Comparison of ENCODE assay signal across 1 cellular context in the genomic region with DNA sequence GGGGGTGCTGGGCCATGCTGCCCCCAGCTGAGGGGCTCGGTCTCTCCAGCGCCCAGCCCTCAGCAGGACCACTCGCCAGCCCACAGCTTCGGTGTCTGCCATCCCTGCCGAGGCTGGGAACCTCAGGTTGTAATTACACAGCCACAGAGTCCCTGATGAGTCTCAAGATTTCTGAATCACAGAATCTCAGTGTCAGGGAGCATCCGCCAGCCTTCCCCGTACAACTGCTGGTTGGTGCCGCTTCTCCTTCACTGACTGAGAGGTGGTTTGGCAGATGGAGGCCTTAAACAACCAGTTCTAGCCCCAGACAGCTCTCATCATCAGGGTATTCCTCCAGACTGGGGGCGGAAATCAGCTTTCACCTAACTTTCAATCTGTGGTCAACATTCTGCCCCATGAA.
TF ChIP-seq lines count a peak whose summit lies in the region.

No MANE protein-coding gene starts in this region.

TF ChIP-seq in WTC11, 78 proteins besides CTCF, POLR2A, EP300 and RAD21 (continued from another document):
- TF ChIP-seq, protein P1, sequence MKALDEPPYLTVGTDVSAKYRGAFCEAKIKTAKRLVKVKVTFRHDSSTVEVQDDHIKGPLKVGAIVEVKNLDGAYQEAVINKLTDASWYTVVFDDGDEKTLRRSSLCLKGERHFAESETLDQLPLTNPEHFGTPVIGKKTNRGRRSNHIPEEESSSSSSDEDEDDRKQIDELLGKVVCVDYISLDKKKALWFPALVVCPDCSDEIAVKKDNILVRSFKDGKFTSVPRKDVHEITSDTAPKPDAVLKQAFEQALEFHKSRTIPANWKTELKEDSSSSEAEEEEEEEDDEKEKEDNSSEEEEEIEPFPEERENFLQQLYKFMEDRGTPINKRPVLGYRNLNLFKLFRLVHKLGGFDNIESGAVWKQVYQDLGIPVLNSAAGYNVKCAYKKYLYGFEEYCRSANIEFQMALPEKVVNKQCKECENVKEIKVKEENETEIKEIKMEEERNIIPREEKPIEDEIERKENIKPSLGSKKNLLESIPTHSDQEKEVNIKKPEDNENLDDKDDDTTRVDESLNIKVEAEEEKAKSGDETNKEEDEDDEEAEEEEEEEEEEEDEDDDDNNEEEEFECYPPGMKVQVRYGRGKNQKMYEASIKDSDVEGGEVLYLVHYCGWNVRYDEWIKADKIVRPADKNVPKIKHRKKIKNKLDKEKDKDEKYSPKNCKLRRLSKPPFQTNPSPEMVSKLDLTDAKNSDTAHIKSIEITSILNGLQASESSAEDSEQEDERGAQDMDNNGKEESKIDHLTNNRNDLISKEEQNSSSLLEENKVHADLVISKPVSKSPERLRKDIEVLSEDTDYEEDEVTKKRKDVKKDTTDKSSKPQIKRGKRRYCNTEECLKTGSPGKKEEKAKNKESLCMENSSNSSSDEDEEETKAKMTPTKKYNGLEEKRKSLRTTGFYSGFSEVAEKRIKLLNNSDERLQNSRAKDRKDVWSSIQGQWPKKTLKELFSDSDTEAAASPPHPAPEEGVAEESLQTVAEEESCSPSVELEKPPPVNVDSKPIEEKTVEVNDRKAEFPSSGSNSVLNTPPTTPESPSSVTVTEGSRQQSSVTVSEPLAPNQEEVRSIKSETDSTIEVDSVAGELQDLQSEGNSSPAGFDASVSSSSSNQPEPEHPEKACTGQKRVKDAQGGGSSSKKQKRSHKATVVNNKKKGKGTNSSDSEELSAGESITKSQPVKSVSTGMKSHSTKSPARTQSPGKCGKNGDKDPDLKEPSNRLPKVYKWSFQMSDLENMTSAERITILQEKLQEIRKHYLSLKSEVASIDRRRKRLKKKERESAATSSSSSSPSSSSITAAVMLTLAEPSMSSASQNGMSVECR (CRISPR knock-in tag; IDR thresholded peaks at IDR 0.05; ENCODE audit: borderline replicate concordance): no peak
- TF ChIP-seq NR1H2 (CRISPR knock-in tag; IDR thresholded peaks at IDR 0.05): no peak
- TF ChIP-seq, protein P2, sequence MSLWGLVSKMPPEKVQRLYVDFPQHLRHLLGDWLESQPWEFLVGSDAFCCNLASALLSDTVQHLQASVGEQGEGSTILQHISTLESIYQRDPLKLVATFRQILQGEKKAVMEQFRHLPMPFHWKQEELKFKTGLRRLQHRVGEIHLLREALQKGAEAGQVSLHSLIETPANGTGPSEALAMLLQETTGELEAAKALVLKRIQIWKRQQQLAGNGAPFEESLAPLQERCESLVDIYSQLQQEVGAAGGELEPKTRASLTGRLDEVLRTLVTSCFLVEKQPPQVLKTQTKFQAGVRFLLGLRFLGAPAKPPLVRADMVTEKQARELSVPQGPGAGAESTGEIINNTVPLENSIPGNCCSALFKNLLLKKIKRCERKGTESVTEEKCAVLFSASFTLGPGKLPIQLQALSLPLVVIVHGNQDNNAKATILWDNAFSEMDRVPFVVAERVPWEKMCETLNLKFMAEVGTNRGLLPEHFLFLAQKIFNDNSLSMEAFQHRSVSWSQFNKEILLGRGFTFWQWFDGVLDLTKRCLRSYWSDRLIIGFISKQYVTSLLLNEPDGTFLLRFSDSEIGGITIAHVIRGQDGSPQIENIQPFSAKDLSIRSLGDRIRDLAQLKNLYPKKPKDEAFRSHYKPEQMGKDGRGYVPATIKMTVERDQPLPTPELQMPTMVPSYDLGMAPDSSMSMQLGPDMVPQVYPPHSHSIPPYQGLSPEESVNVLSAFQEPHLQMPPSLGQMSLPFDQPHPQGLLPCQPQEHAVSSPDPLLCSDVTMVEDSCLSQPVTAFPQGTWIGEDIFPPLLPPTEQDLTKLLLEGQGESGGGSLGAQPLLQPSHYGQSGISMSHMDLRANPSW (CRISPR knock-in tag; conservative IDR thresholded peaks at IDR 0.05; ENCODE audit: low read depth): no peak
- no peak for TF ChIP-seq TEAD1 (CRISPR knock-in tag; IDR thresholded peaks at IDR 0.05)
- no peak for TF ChIP-seq ZBTB21 (CRISPR knock-in tag; IDR thresholded peaks at IDR 0.05; ENCODE audit: borderline replicate concordance)
- TF ChIP-seq, protein P3, sequence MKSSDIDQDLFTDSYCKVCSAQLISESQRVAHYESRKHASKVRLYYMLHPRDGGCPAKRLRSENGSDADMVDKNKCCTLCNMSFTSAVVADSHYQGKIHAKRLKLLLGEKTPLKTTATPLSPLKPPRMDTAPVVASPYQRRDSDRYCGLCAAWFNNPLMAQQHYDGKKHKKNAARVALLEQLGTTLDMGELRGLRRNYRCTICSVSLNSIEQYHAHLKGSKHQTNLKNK (CRISPR knock-in tag; IDR thresholded peaks at IDR 0.05): no peak
- no peak for TF ChIP-seq MYBL2 (CRISPR knock-in tag; IDR thresholded peaks at IDR 0.05)
- TF ChIP-seq JUN (CRISPR knock-in tag; IDR thresholded peaks at IDR 0.05): no peak
